20 cellular contexts compared by ENCODE assay signal in genomic region chr9:120505186-120505585, GRCh38.
DNase-seq lines count a peak whose midpoint lies in the region; ATAC-seq, FAIRE-seq and TF ChIP-seq lines count a peak whose summit lies in the region.
"Had no signal": no experiment of that assay in that cellular context is flagged by ENCODE, and none has a peak within 500 bp of the region (broad histone marks: within the 10 kb centered on the region; RNA-seq: fewer than 3 reads in every experiment).

No MANE protein-coding gene starts in this region.

- no peak for FAIRE-seq in RCC 7860 (lab: Jason Lieb, UNC)

- POLR2A ChIA-PET in Panc1 (lab: Charles Lee), result no interaction called here

- H3K4me3 ChIP-seq in right atrium auricular region, result no peak overlapping the region
- H3K4me3 ChIP-seq in Panc1 (ENCODE audit: low read depth in 2 of 2, low read length in 2 of 2), result no peak overlapping the region
- H3K4me3 ChIP-seq: adrenal gland, prostate gland, smooth muscle cell, uterus had no signal

- peaks cover 34% of the 10 kb centered on the region for H3K4me1 Mint-ChIP-seq in stimulated activated effector memory CD8-positive, alpha-beta T cell treated with anti-CD3 and anti-CD28 coated beads, Interleukin-12 subunit alpha, Interleukin-12 subunit beta, amount 100 ng/mL, for 72 hours

- in situ Hi-C loops in Panc1 (cut with HindIII; ENCODE audit: low pct_unique_long_range_greater_than_20kb, low sequenced_read_pairs) (no loop called here), KBM-7 (cut with MboI; ENCODE audit: low pct_unique_long_range_greater_than_20kb, low sequenced_read_pairs) (no loop called here)

- no peaks in the 10 kb centered on the region for H3K9me3 Mint-ChIP-seq in stimulated activated effector memory CD8-positive, alpha-beta T cell treated with anti-CD3 and anti-CD28 coated beads, Interleukin-12 subunit alpha, Interleukin-12 subunit beta, amount 100 ng/mL, for 72 hours

- TF ChIP-seq CTCF in right atrium auricular region (IDR thresholded peaks at IDR 0.05) (no peak), Panc1 (IDR thresholded peaks at IDR 0.05) (peak; percentile 6; the same call in 1 of the 2 replicates)

- H3K9me3 ChIP-seq in right atrium auricular region (peaks cover 0 to 7% of the 10 kb centered on the region in 2 donors), Panc1 (ENCODE audit: control insufficient read depth, insufficient read depth, low read depth, low read length) (no peaks in the 10 kb centered on the region)
- H3K9me3 ChIP-seq: adrenal gland, prostate gland, uterus had no signal

- H3K27me3 ChIP-seq in right atrium auricular region (no peaks in the 10 kb centered on the region), Panc1 (ENCODE audit: control insufficient read depth, insufficient read depth, low read length) (no peaks in the 10 kb centered on the region)
- H3K27me3 ChIP-seq: adrenal gland, uterus had no signal

- DNase-seq in Right ventricle myocardium inferior (ENCODE audit: missing footprints) (no peak), right atrium auricular region (ENCODE audit: low spot score) (no peak), Panc1 (ENCODE audit: low read depth, low spot score) (no peak), fibroblast of gingiva (ENCODE audit: low read depth) (peak; percentile 43), KBM-7 (no peak), RCC 7860 (ENCODE audit: low spot score) (no peak)
- no peak for DNase-seq in stimulated activated effector memory CD8-positive, alpha-beta T cell treated with anti-CD3 and anti-CD28 coated beads, Interleukin-12 subunit alpha, Interleukin-12 subunit beta, amount 100 ng/mL, for 72 hours (ENCODE audit: low spot score in 2 of 2)
- DNase-seq in stimulated activated CD4-positive, alpha-beta T cell treated with anti-CD3 and anti-CD28 coated beads, Interleukin-2, amount 100 ng/mL, for 24 hours, result no peak
- DNase-seq: activated CD4-positive, CD25-positive, alpha-beta regulatory T cell treated with anti-CD3 and anti-CD28 coated beads, Interleukin-2, amount 50 U/mL, for 72 hours; adrenal gland; DMS79; effector memory CD4-positive, alpha-beta T cell; NCI-H2227 treated with DMSO at 0.1 percent for 48 hours; NK-92 treated with Interleukin-12 subunit alpha and Interleukin-12 subunit beta, amount 100 ng/mL, for 24 hours; stimulated activated CD4-positive, alpha-beta T cell treated with anti-CD3 and anti-CD28 coated beads, Interleukin-4, amount 100 ng/mL, for 24 hours; uterus had no signal

- peaks cover 36% of the 10 kb centered on the region for H3K36me3 Mint-ChIP-seq in stimulated activated effector memory CD8-positive, alpha-beta T cell treated with anti-CD3 and anti-CD28 coated beads, Interleukin-12 subunit alpha, Interleukin-12 subunit beta, amount 100 ng/mL, for 72 hours

- H3K27ac Mint-ChIP-seq in stimulated activated effector memory CD8-positive, alpha-beta T cell treated with anti-CD3 and anti-CD28 coated beads, Interleukin-12 subunit alpha, Interleukin-12 subunit beta, amount 100 ng/mL, for 72 hours, result peak overlapping the region; percentile 3
- H3K27ac Mint-ChIP-seq: IgD-negative memory B cell, mesothelial cell of epicardium had no signal

- intact Hi-C loops in Right ventricle myocardium inferior (cut with DNase I), result no loop called here
- intact Hi-C loops in Panc1 (cut with micrococcal nuclease; ENCODE audit: unreplicated experiment), result no loop called here

- CTCF ChIA-PET in Panc1 (lab: Charles Lee), result no interaction called here

- H3K4me1 ChIP-seq in right atrium auricular region, result no peaks in the 10 kb centered on the region
- no peaks in the 10 kb centered on the region for H3K4me1 ChIP-seq in Panc1 (ENCODE audit: control insufficient read depth, insufficient read depth, low read length)
- H3K4me1 ChIP-seq: adrenal gland, prostate gland, uterus had no signal

- H3K36me3 ChIP-seq in right atrium auricular region, result no peaks in the 10 kb centered on the region
- no peaks in the 10 kb centered on the region for H3K36me3 ChIP-seq in Panc1 (ENCODE audit: control insufficient read depth, insufficient read depth, low read length)
- H3K36me3 ChIP-seq: adrenal gland, prostate gland, uterus had no signal

- no peak overlapping the region for H3K27ac ChIP-seq in right atrium auricular region
- H3K27ac ChIP-seq in Panc1 (ENCODE audit: low read length), result no peak overlapping the region
- H3K27ac ChIP-seq: adrenal gland, prostate gland, uterus had no signal

- no TSS peak for BruUV-seq in Panc1 (replicated peaks; lab: Mats Ljungman, UMichigan)

- ATAC-seq in Right ventricle myocardium inferior (peak; percentile 42), Panc1 (no peak)
- peak; percentile 28 for ATAC-seq in stimulated activated effector memory CD8-positive, alpha-beta T cell treated with anti-CD3 and anti-CD28 coated beads, Interleukin-12 subunit alpha, Interleukin-12 subunit beta, amount 100 ng/mL, for 72 hours

- no peak overlapping the region for H3K4me3 Mint-ChIP-seq in stimulated activated effector memory CD8-positive, alpha-beta T cell treated with anti-CD3 and anti-CD28 coated beads, Interleukin-12 subunit alpha, Interleukin-12 subunit beta, amount 100 ng/mL, for 72 hours
- H3K4me3 Mint-ChIP-seq: IgD-negative memory B cell, mesothelial cell of epicardium had no signal
